In the genomic region with DNA sequence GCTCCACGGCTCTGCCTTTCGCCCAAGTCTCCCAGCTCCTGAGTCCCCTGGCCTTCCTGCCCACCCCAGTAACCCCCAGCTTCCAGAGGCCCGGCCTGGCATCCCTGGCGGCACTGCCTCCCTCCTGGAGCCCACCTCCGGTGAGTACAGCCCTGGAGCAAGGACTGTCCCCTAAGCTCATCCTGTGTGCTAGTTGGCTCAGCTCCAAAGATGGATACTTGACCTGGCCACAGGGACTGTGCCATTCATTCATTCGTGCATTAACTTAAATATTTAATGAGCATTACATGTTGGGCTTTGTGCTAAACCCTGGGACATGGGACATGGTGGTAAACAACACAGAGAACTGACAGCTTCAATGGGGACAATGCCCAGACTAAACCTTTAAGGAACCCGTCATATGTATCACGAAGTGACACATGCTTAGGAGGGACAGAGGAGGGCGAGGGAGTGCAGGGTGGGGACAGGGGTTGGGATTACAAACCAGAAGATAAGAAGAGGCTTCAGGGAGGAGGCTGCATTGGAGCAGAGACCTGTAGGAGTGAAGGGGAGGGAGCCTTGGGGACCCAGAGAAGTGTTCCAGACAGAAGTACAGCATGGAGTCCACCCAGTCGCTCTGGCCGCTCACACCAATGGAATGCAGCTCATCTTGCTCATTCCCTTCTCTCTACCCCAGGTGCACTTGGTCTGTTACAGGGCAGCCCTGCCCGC, we compare ENCODE assay signal across 1 cellular context.
TF ChIP-seq lines count a peak whose summit lies in the region.

No MANE protein-coding gene starts in this region.

TF ChIP-seq in SK-N-SH treated with all-trans-retinoic acid at 6 μM for 48 hours, 23 proteins besides CTCF, POLR2A, EP300 and RAD21 (continued from another document):
- no peak for TF ChIP-seq TSHZ2 (CRISPR knock-in tag; IDR thresholded peaks at IDR 0.05)
- TF ChIP-seq ZNF8 (CRISPR knock-in tag; IDR thresholded peaks at IDR 0.05): no peak
- no peak for TF ChIP-seq RARB (CRISPR knock-in tag; IDR thresholded peaks at IDR 0.05)
- TF ChIP-seq SNAI2 (CRISPR knock-in tag; IDR thresholded peaks at IDR 0.05): no peak
- TF ChIP-seq TOX (CRISPR knock-in tag; IDR thresholded peaks at IDR 0.05; ENCODE audit: borderline replicate concordance): no peak
- TF ChIP-seq POU6F1 (CRISPR knock-in tag; IDR thresholded peaks at IDR 0.05; ENCODE audit: borderline replicate concordance, low read depth): no peak
- TF ChIP-seq GLIS3 (CRISPR knock-in tag; IDR thresholded peaks at IDR 0.05): no peak
- no peak for TF ChIP-seq PPARA (CRISPR knock-in tag; IDR thresholded peaks at IDR 0.05; ENCODE audit: borderline replicate concordance)
TF ChIP-seq in SK-N-SH treated with all-trans-retinoic acid at 6 μM for 48 hours: peak in this region for 0.
